In genomic region chr15:57321973-57322601, GRCh38 we compare ENCODE assay signal across 14 cellular contexts. TPM values are rescaled to one million over a fixed set of nuclear protein-coding genes. Genes with fewer than 3 reads are reported as not detected.
A peak's percentile ranks its signal among the peaks of the same experiment; 100 is the strongest.
DNase-seq lines count a peak whose midpoint lies in the region; ATAC-seq, FAIRE-seq and TF ChIP-seq lines count a peak whose summit lies in the region.
"Had no signal": no experiment of that assay in that cellular context is flagged by ENCODE, and none has a peak within 500 bp of the region (broad histone marks: within the 10 kb centered on the region; RNA-seq: fewer than 3 reads in every experiment).

No MANE protein-coding gene starts in this region.

- H2BK12ac ChIP-seq in H1 (ENCODE audit: low read depth, low read length): no peak overlapping the region

- no peak overlapping the region for H3K56ac ChIP-seq in H1 (replicated peaks; ENCODE audit: insufficient read length, low read depth, low read length)

- no peak overlapping the region for H3K4me2 ChIP-seq in H1 (ENCODE audit: insufficient read depth in 1 of 2, low read depth in 2 of 2, low read length in 2 of 2)

- H4K91ac ChIP-seq in H1 (replicated peaks; ENCODE audit: insufficient read length, low read length): no peak overlapping the region

- H2AFZ ChIP-seq in H1 (ENCODE audit: low read length): no peak overlapping the region

- no peak for TF ChIP-seq CTCF in H1 (IDR thresholded peaks at IDR 0.05; ENCODE audit: control extremely low read depth in 1 of 3, insufficient read depth in 1 of 3, low read depth in 1 of 3, low read length in 3 of 3)
- no peak for TF ChIP-seq CTCF in adrenal gland (IDR thresholded peaks at IDR 0.05)

- no peaks in the 10 kb centered on the region for H3K23me2 ChIP-seq in H1 (ENCODE audit: low read depth, low read length)

- H4K5ac ChIP-seq in H1 (ENCODE audit: insufficient read length, low read depth, low read length): no peak overlapping the region

- H2BK20ac ChIP-seq in H1 (ENCODE audit: low read length): 0 out of 2 replicates have a peak overlapping the region, but pooled peaks have one; percentile 32

- no peaks in the 10 kb centered on the region for H3K27me3 ChIP-seq in CD8-positive, alpha-beta memory T cell (ENCODE audit: insufficient read depth, low read length, poor library complexity, severe bottlenecking)
- H3K27me3 ChIP-seq in H1 (replicated peaks in 1 of 4; ENCODE audit: control insufficient read depth in 3 of 4, extremely low read depth in 1 of 4, insufficient read depth in 3 of 4, low read length in 3 of 4): no peaks in the 10 kb centered on the region
- H3K27me3 ChIP-seq in adrenal gland: no peaks in the 10 kb centered on the region
- H3K27me3 ChIP-seq: stomach had no signal

- no peak overlapping the region for H3K18ac ChIP-seq in H1 (ENCODE audit: extremely low read depth, low read length)

- no peaks in the 10 kb centered on the region for H3K79me2 ChIP-seq in H1 (ENCODE audit: control insufficient read depth in 1 of 2, insufficient read depth in 2 of 2, low read length in 2 of 2)

- H3K4me3 Mint-ChIP-seq in CD8-positive, alpha-beta memory T cell: no peak overlapping the region
- no peak overlapping the region for H3K4me3 Mint-ChIP-seq in activated CD4-positive, alpha-beta memory T cell treated with anti-CD3 and anti-CD28 coated beads for 36 hours

- no peak overlapping the region for H3K9ac ChIP-seq in H1 (replicated peaks in 1 of 4; ENCODE audit: extremely low read depth in 1 of 4, low read depth in 3 of 4, low read length in 3 of 4)

- 0 out of 2 replicates have a peak overlapping the region, but pooled peaks have one; percentile 1 for H2BK15ac ChIP-seq in H1 (ENCODE audit: low read length)

- no peaks in the 10 kb centered on the region for H3K36me3 ChIP-seq in CD8-positive, alpha-beta memory T cell (ENCODE audit: insufficient read depth, low read length)
- H3K36me3 ChIP-seq in KOPT-K1 (ENCODE audit: insufficient read depth, low read length) (no peaks in the 10 kb centered on the region), H1 (ENCODE audit: control insufficient read depth in 2 of 4, insufficient read depth in 4 of 4, low read length in 3 of 4) (no peaks in the 10 kb centered on the region), adrenal gland (replicated peaks in 1 of 2) (no peaks in the 10 kb centered on the region)
- H3K36me3 ChIP-seq: stomach had no signal

- no peaks in the 10 kb centered on the region for H3K9me3 ChIP-seq in CD8-positive, alpha-beta memory T cell (ENCODE audit: low read length)
- H3K9me3 ChIP-seq in KOPT-K1 (ENCODE audit: insufficient read depth, low read length, poor library complexity, severe bottlenecking) (no peaks in the 10 kb centered on the region), H1 (ENCODE audit: insufficient read depth in 2 of 2, low read depth in 1 of 2, low read length in 1 of 2) (no peaks in the 10 kb centered on the region), adrenal gland (replicated peaks in 1 of 3) (no peaks in the 10 kb centered on the region)
- H3K9me3 ChIP-seq: stomach had no signal

- no peaks in the 10 kb centered on the region for H3K36me3 Mint-ChIP-seq in CD8-positive, alpha-beta memory T cell
- H3K36me3 Mint-ChIP-seq in activated CD4-positive, alpha-beta memory T cell treated with anti-CD3 and anti-CD28 coated beads for 36 hours: no peaks in the 10 kb centered on the region

- ATAC-seq in Right ventricle myocardium inferior: no peak

- no peak for FAIRE-seq in H1 (lab: Jason Lieb, UNC)
- FAIRE-seq: H54, TTC549 had no signal

- no peak overlapping the region for H2AK5ac ChIP-seq in H1 (ENCODE audit: low read depth, low read length)

- 80% methylated on average over 13 of the region's 13 CpGs; no CpG with 5 or more reads in 1 of the 2 experiments for WGBS in H1 (ENCODE audit: extremely low coverage in 1 of 2, insufficient coverage in 1 of 2, insufficient read length in 1 of 2, insufficient replicate concordance in 2 of 2, low coverage in 1 of 2, low lambda C conversion rate in 2 of 2, missing lambda C conversion rate in 1 of 2), 2 experiments
- 71 to 85% (median 78%) methylated on average over 13 of the region's 13 CpGs for WGBS in adrenal gland, 4 donors

- POLR2A ChIA-PET in CD8-positive, alpha-beta memory T cell (lab: Charles Lee): no interaction called here
- POLR2A ChIA-PET in H1 (lab: Charles Lee; ENCODE audit: partially characterized antibody): no interaction called here
- POLR2A ChIA-PET in activated CD4-positive, alpha-beta memory T cell treated with anti-CD3 and anti-CD28 coated beads for 36 hours (lab: Charles Lee): no interaction called here

- no peak for TF ChIP-seq RAD21 in H1 (IDR thresholded peaks at IDR 0.05 in 1 of 2, conservative IDR thresholded peaks at IDR 0.05 in 1 of 2; ENCODE audit: low read depth in 2 of 2, low read length in 2 of 2)

- CTCF ChIA-PET in CD8-positive, alpha-beta memory T cell (lab: Charles Lee): interaction anchor here (1.1 kb wide), 1 partner anchor 16 kb away, joined by 4 read pairs; no protein-coding TSS in a partner anchor
- CTCF ChIA-PET in H1 (lab: Charles Lee; ENCODE audit: partially characterized antibody): interaction anchor here (0.7 to 2.9 kb wide), 8 partner anchors 11 to 183 kb away, joined by 3 to 13 read pairs (median 3); no protein-coding TSS in a partner anchor
- CTCF ChIA-PET in activated CD4-positive, alpha-beta memory T cell treated with anti-CD3 and anti-CD28 coated beads for 36 hours (lab: Charles Lee): interaction anchor here (0.9 kb wide), 1 partner anchor 19 kb away, joined by 3 read pairs; no protein-coding TSS in a partner anchor

- intact Hi-C loops in activated CD4-positive, alpha-beta memory T cell treated with anti-CD3 and anti-CD28 coated beads for 36 hours (cut with micrococcal nuclease): no loop called here
- intact Hi-C loops in Right ventricle myocardium inferior (cut with DNase I): no loop called here
- intact Hi-C loops in adrenal gland (cut with DNase I): no loop called here

- no peak for DNase-seq in CD8-positive, alpha-beta memory T cell
- DNase-seq in NCI-H524 treated with DMSO at 0.1 percent for 48 hours (lab: John Stamatoyannopoulos, UW) (peak; percentile 89), H1 (ENCODE audit: low read depth in 1 of 2, low spot score in 2 of 2) (no peak), Right ventricle myocardium inferior (ENCODE audit: missing footprints) (no peak), Ammon's horn (ENCODE audit: low spot score) (no peak), adrenal gland (no peak)
- no peak for DNase-seq in activated CD4-positive, alpha-beta memory T cell treated with anti-CD3 and anti-CD28 coated beads for 36 hours
- DNase-seq: activated CD8-positive, alpha-beta memory T cell treated with anti-CD3 and anti-CD28 coated beads, Interleukin-2, amount 50 U/mL, for 48 hours; cortex of kidney; NCI-H1694; stomach had no signal

- H3K9me3 Mint-ChIP-seq in CD8-positive, alpha-beta memory T cell: no peaks in the 10 kb centered on the region
- no peaks in the 10 kb centered on the region for H3K9me3 Mint-ChIP-seq in activated CD4-positive, alpha-beta memory T cell treated with anti-CD3 and anti-CD28 coated beads for 36 hours

- peak overlapping the region; percentile 80 for H3K27ac ChIP-seq in CD8-positive, alpha-beta memory T cell (ENCODE audit: low read depth, low read length)
- H3K27ac ChIP-seq in KOPT-K1 (ENCODE audit: low read depth, low read length, poor library complexity, severe bottlenecking): peak overlapping the region; percentile 99
- no peak overlapping the region for H3K27ac ChIP-seq in H1 (ENCODE audit: low read depth, low read length)
- H3K27ac ChIP-seq in adrenal gland: no peak overlapping the region
- H3K27ac ChIP-seq: stomach had no signal

- H3K79me1 ChIP-seq in H1 (ENCODE audit: low read depth, low read length): no peaks in the 10 kb centered on the region

- H3K14ac ChIP-seq in H1 (ENCODE audit: insufficient read length): no peak overlapping the region

- H4K20me1 ChIP-seq in H1 (replicated peaks in 1 of 2; ENCODE audit: control insufficient read depth in 1 of 2, insufficient read depth in 2 of 2, low read length in 2 of 2): peaks cover 0 to 2% of the 10 kb centered on the region in 2 experiments

- no peak overlapping the region for H2BK120ac ChIP-seq in H1 (replicated peaks; ENCODE audit: low read depth, low read length)

- no peak overlapping the region for H4K8ac ChIP-seq in H1 (ENCODE audit: extremely low read depth, insufficient read depth, low read length)

- TF ChIP-seq EP300 in H1 (IDR thresholded peaks at IDR 0.05; ENCODE audit: borderline replicate concordance in 1 of 2, low read depth in 2 of 2, low read length in 2 of 2): no peak

- peaks cover 3 to 9% (median 5%) of the 10 kb centered on the region in 3 donors for H3K4me1 Mint-ChIP-seq in CD8-positive, alpha-beta memory T cell
- no peaks in the 10 kb centered on the region for H3K4me1 Mint-ChIP-seq in activated CD4-positive, alpha-beta memory T cell treated with anti-CD3 and anti-CD28 coated beads for 36 hours (ENCODE audit: low read depth)

- H3K4ac ChIP-seq in H1 (replicated peaks; ENCODE audit: insufficient read length, low read depth, low read length): no peak overlapping the region

- no peak overlapping the region for H3K23ac ChIP-seq in H1 (ENCODE audit: insufficient read length)

- TF ChIP-seq POLR2A in H1 (IDR thresholded peaks at IDR 0.05; ENCODE audit: control extremely low read depth in 1 of 2, low read depth in 2 of 2, low read length in 2 of 2): no peak
- TF ChIP-seq POLR2A in adrenal gland (IDR thresholded peaks at IDR 0.05): no peak

- no peak overlapping the region for H3K27ac Mint-ChIP-seq in CD8-positive, alpha-beta memory T cell
- no peak overlapping the region for H3K27ac Mint-ChIP-seq in activated CD4-positive, alpha-beta memory T cell treated with anti-CD3 and anti-CD28 coated beads for 36 hours

- H3K4me1 ChIP-seq in CD8-positive, alpha-beta memory T cell (ENCODE audit: insufficient read depth, low read length): no peaks in the 10 kb centered on the region
- H3K4me1 ChIP-seq in H1 (replicated peaks in 1 of 4; ENCODE audit: control insufficient read depth in 3 of 4, insufficient read depth in 4 of 4, low read length in 3 of 4) (peaks cover 2 to 13% (median 5%) of the 10 kb centered on the region in 4 experiments; a peak in 6 of 7 replicates), adrenal gland (replicated peaks in 1 of 2) (peaks cover 10 to 19% of the 10 kb centered on the region in 2 donors)

- no peak overlapping the region for H3K4me3 ChIP-seq in CD8-positive, alpha-beta memory T cell (ENCODE audit: low read length)
- H3K4me3 ChIP-seq in H1 (ENCODE audit: extremely low read depth in 1 of 4, insufficient read depth in 2 of 4, low read depth in 3 of 4, low read length in 4 of 4): no peak overlapping the region
- no peak overlapping the region for H3K4me3 ChIP-seq in adrenal gland
- H3K4me3 ChIP-seq: stomach had no signal

- no peaks in the 10 kb centered on the region for H3K27me3 Mint-ChIP-seq in CD8-positive, alpha-beta memory T cell
- H3K27me3 Mint-ChIP-seq in activated CD4-positive, alpha-beta memory T cell treated with anti-CD3 and anti-CD28 coated beads for 36 hours: peaks cover 2% of the 10 kb centered on the region

- H2BK5ac ChIP-seq in H1 (ENCODE audit: low read depth, low read length): no peak overlapping the region

RNA-seq across cellular contexts. Expression of gene CGNL1, which starts 54.2 kb away (rescaled TPM):
- total RNA-seq in CD8-positive, alpha-beta memory T cell: not detected
- not detected for polyA plus RNA-seq in CD8-positive, alpha-beta memory T cell
- total RNA-seq in H1 (2021; fragmentation: NEBNext Ultra II Directional; extraction: Animal tissue kit (Norgen Biotek cat#: 25700)): 72.7 and 75.6 TPM in 2 replicates
- polyA plus RNA-seq in H1 (2011; rRNA removed) (20.4 and 21.8 TPM in 2 replicates), adrenal gland (10 to 100 TPM in 2 of 3 donors, 1 to 10 TPM in 1; 5.5 to 25.0 (median 15.6) TPM)
- polyA plus RNA-seq in H1 (2011; cell fraction: cytosol; rRNA removed): 26.8 TPM
- polyA plus RNA-seq in H1 (2011; cell fraction: nucleus; rRNA removed): 42.9 TPM
- polyA plus RNA-seq in H1 (2012, experiment 1 of 2): 52.8 to 62.1 TPM (median 54.3 TPM) in 4 replicates
- 4.5 TPM for polyA plus RNA-seq in H1 (2012, experiment 2 of 2)
- 23.5 TPM for polyA plus RNA-seq in H1 (2013, experiment 1 of 2)
- polyA plus RNA-seq in H1 (2013, experiment 2 of 2): 21.9 TPM
- 52.9 and 54.8 TPM in 2 replicates for polyA minus RNA-seq in H1 (2011; rRNA and poly(A)+ RNA removed)
- polyA minus RNA-seq in H1 (2011; cell fraction: cytosol; rRNA and poly(A)+ RNA removed): 43.2 TPM
- 56.4 TPM for polyA minus RNA-seq in H1 (2011; cell fraction: nucleus; rRNA and poly(A)+ RNA removed)
- not detected for total RNA-seq in activated CD4-positive, alpha-beta memory T cell treated with anti-CD3 and anti-CD28 coated beads for 36 hours
- total RNA-seq in Right ventricle myocardium inferior (10.0 TPM), adrenal gland (10 to 100 TPM; 17.7 to 49.5 (median 27.0) TPM)

Comparison
In these comparisons a context has a peak if more than half of its experiments do, and no peak if none do; other contexts are left out.
1. H3K27ac ChIP-seq: peak in CD8-positive, alpha-beta memory T cell (single experiment) and KOPT-K1 (single experiment); none in H1 (single experiment) and adrenal gland (0 of 5).
2. RNA of gene CGNL1, which starts 54.2 kb away (total RNA-seq): 72.7 to 75.6 TPM in H1, 17.7 to 49.5 TPM in adrenal gland and 10.0 TPM in Right ventricle myocardium inferior (single experiment); not detected in CD8-positive, alpha-beta memory T cell and not detected in activated CD4-positive, alpha-beta memory T cell treated with anti-CD3 and anti-CD28 coated beads for 36 hours; every median in the first group is over 10 times any median in the second.